Comparison of ENCODE assay signal across 13 cellular contexts in genomic region chr20:47306755-47307370, GRCh38. TPM values are rescaled to one million over a fixed set of nuclear protein-coding genes. Genes with fewer than 3 reads are reported as not detected.
DNase-seq lines count a peak whose midpoint lies in the region; ATAC-seq and TF ChIP-seq lines count a peak whose summit lies in the region.
"Had no signal": no experiment of that assay in that cellular context is flagged by ENCODE, and none has a peak within 500 bp of the region (broad histone marks: within the 10 kb centered on the region; RNA-seq: fewer than 3 reads in every experiment).

No MANE protein-coding gene starts in this region.

- no peak for ATAC-seq in stimulated activated naive CD8-positive, alpha-beta T cell treated with anti-CD3 and anti-CD28 coated beads, Interleukin-15, amount 100 ng/mL, for 72 hours
- no peak for ATAC-seq in activated naive CD8-positive, alpha-beta T cell treated with anti-CD3 and anti-CD28 coated beads, Interleukin-2, amount 10 ng/mL, durations not matched to agents 7 days and 5 days (ENCODE audit: low read depth)
- ATAC-seq in HG03520 (IDR thresholded peaks at IDR 0.05; ENCODE audit: unreplicated experiment) = no peak
- ATAC-seq: HCT116, lower lobe of right lung had no signal

- H3K4me3 Mint-ChIP-seq in stimulated activated naive CD8-positive, alpha-beta T cell treated with anti-CD3 and anti-CD28 coated beads, Interleukin-15, Interleukin-2, amounts not matched to agents 100 ng/mL and 50 ng/mL, for 24 hours = no peak overlapping the region
- no peak overlapping the region for H3K4me3 Mint-ChIP-seq in stimulated activated naive CD8-positive, alpha-beta T cell treated with anti-CD3 and anti-CD28 coated beads, Interleukin-15, amount 100 ng/mL, for 72 hours
- H3K4me3 Mint-ChIP-seq in activated naive CD8-positive, alpha-beta T cell treated with anti-CD3 and anti-CD28 coated beads, Interleukin-2, amount 10 ng/mL, durations not matched to agents 7 days and 5 days = no peak overlapping the region
- no peak overlapping the region for H3K4me3 Mint-ChIP-seq in mesothelial cell of epicardium

- peaks cover 21% of the 10 kb centered on the region for H3K4me1 Mint-ChIP-seq in stimulated activated naive CD8-positive, alpha-beta T cell treated with anti-CD3 and anti-CD28 coated beads, Interleukin-15, Interleukin-2, amounts not matched to agents 100 ng/mL and 50 ng/mL, for 24 hours (ENCODE audit: low read depth)
- H3K4me1 Mint-ChIP-seq in stimulated activated naive CD8-positive, alpha-beta T cell treated with anti-CD3 and anti-CD28 coated beads, Interleukin-15, amount 100 ng/mL, for 72 hours = peaks cover 47% of the 10 kb centered on the region
- H3K4me1 Mint-ChIP-seq in activated naive CD8-positive, alpha-beta T cell treated with anti-CD3 and anti-CD28 coated beads, Interleukin-2, amount 10 ng/mL, durations not matched to agents 7 days and 5 days = peaks cover 23% of the 10 kb centered on the region
- H3K4me1 Mint-ChIP-seq in mesothelial cell of epicardium = peaks cover 30% of the 10 kb centered on the region

- no peaks in the 10 kb centered on the region for H3K27me3 Mint-ChIP-seq in stimulated activated naive CD8-positive, alpha-beta T cell treated with anti-CD3 and anti-CD28 coated beads, Interleukin-15, Interleukin-2, amounts not matched to agents 100 ng/mL and 50 ng/mL, for 24 hours
- no peaks in the 10 kb centered on the region for H3K27me3 Mint-ChIP-seq in stimulated activated naive CD8-positive, alpha-beta T cell treated with anti-CD3 and anti-CD28 coated beads, Interleukin-15, amount 100 ng/mL, for 72 hours
- no peaks in the 10 kb centered on the region for H3K27me3 Mint-ChIP-seq in activated naive CD8-positive, alpha-beta T cell treated with anti-CD3 and anti-CD28 coated beads, Interleukin-2, amount 10 ng/mL, durations not matched to agents 7 days and 5 days
- H3K27me3 Mint-ChIP-seq in mesothelial cell of epicardium (ENCODE audit: low read depth) = no peaks in the 10 kb centered on the region

- POLR2A ChIA-PET in activated naive CD8-positive, alpha-beta T cell treated with anti-CD3 and anti-CD28 coated beads, Interleukin-2, amount 10 ng/mL, durations not matched to agents 7 days and 5 days (lab: Charles Lee) = no interaction called here

- H3K9me3 Mint-ChIP-seq in stimulated activated naive CD8-positive, alpha-beta T cell treated with anti-CD3 and anti-CD28 coated beads, Interleukin-15, Interleukin-2, amounts not matched to agents 100 ng/mL and 50 ng/mL, for 24 hours = no peaks in the 10 kb centered on the region
- H3K9me3 Mint-ChIP-seq in stimulated activated naive CD8-positive, alpha-beta T cell treated with anti-CD3 and anti-CD28 coated beads, Interleukin-15, amount 100 ng/mL, for 72 hours = no peaks in the 10 kb centered on the region
- H3K9me3 Mint-ChIP-seq in activated naive CD8-positive, alpha-beta T cell treated with anti-CD3 and anti-CD28 coated beads, Interleukin-2, amount 10 ng/mL, durations not matched to agents 7 days and 5 days = no peaks in the 10 kb centered on the region
- H3K9me3 Mint-ChIP-seq in mesothelial cell of epicardium = no peaks in the 10 kb centered on the region

- H3K36me3 Mint-ChIP-seq in stimulated activated naive CD8-positive, alpha-beta T cell treated with anti-CD3 and anti-CD28 coated beads, Interleukin-15, Interleukin-2, amounts not matched to agents 100 ng/mL and 50 ng/mL, for 24 hours (ENCODE audit: low read depth) = peaks cover 38% of the 10 kb centered on the region
- peaks cover 33% of the 10 kb centered on the region for H3K36me3 Mint-ChIP-seq in activated naive CD8-positive, alpha-beta T cell treated with anti-CD3 and anti-CD28 coated beads, Interleukin-2, amount 10 ng/mL, durations not matched to agents 7 days and 5 days
- peaks cover 23% of the 10 kb centered on the region for H3K36me3 Mint-ChIP-seq in mesothelial cell of epicardium

- H3K27ac Mint-ChIP-seq in stimulated activated naive CD8-positive, alpha-beta T cell treated with anti-CD3 and anti-CD28 coated beads, Interleukin-15, Interleukin-2, amounts not matched to agents 100 ng/mL and 50 ng/mL, for 24 hours = peak overlapping the region; percentile 37
- peak overlapping the region in 1 of 2 donors; percentile 81 for H3K27ac Mint-ChIP-seq in stimulated activated naive CD8-positive, alpha-beta T cell treated with anti-CD3 and anti-CD28 coated beads, Interleukin-15, amount 100 ng/mL, for 72 hours
- peak overlapping the region; percentile 50 for H3K27ac Mint-ChIP-seq in activated naive CD8-positive, alpha-beta T cell treated with anti-CD3 and anti-CD28 coated beads, Interleukin-2, amount 10 ng/mL, durations not matched to agents 7 days and 5 days
- H3K27ac Mint-ChIP-seq in mesothelial cell of epicardium = peak overlapping the region; percentile 7

- no peak for DNase-seq in stimulated activated naive CD8-positive, alpha-beta T cell treated with anti-CD3 and anti-CD28 coated beads, Interleukin-15, amount 100 ng/mL, for 72 hours
- DNase-seq in activated naive CD8-positive, alpha-beta T cell treated with anti-CD3 and anti-CD28 coated beads, Interleukin-2, amount 10 ng/mL, durations not matched to agents 7 days and 5 days = no peak
- no peak for DNase-seq in mesothelial cell of epicardium (ENCODE audit: low spot score in 2 of 2, unreplicated experiment in 2 of 2)
- no peak for DNase-seq in SIG-M5 (lab: John Stamatoyannopoulos, UW)
- no peak for DNase-seq in A172 (ENCODE audit: low spot score)
- DNase-seq: anterior cingulate cortex, lower lobe of right lung, NCI-H2029, NCI-H510A, substantia nigra had no signal

- no peak for TF ChIP-seq CTCF in mesothelial cell of epicardium (IDR thresholded peaks at IDR 0.05; ENCODE audit: unreplicated experiment)

RNA-seq across cellular contexts. Expression of gene ZMYND8, which starts 49.6 kb away (rescaled TPM):
- 10 to 100 TPM; 51.0 to 51.5 TPM for total RNA-seq in activated naive CD8-positive, alpha-beta T cell treated with anti-CD3 and anti-CD28 coated beads, Interleukin-2, amount 10 ng/mL, durations not matched to agents 7 days and 5 days
- total RNA-seq in mesothelial cell of epicardium = 119 to 120 TPM (median 119 TPM) in 3 replicates
- 19.6 and 22.1 TPM in 2 replicates for total RNA-seq in A172 (2014; rRNA removed; shearing (Covaris generic))
